ENCODE assay signal across 23 cellular contexts in genomic region chr16:76474048-76474447, GRCh38.
"Had no signal": no experiment of that assay in that cellular context is flagged by ENCODE, and none has a peak within 500 bp of the region (broad histone marks: within the 10 kb centered on the region; RNA-seq: fewer than 3 reads in every experiment).

No MANE protein-coding gene starts in this region.

- ATAC-seq: left colon; left ventricle myocardium superior; stimulated activated naive B cell treated with anti-CD40 and anti-IgM and Interleukin-4, amounts not matched to agents 10 μg/mL and 1 μg/mL and 100 μg/mL, for 72 hours; stimulated activated naive CD8-positive, alpha-beta T cell treated with anti-CD3 and anti-CD28 coated beads, Interleukin-15, amount 100 ng/mL, for 72 hours had no signal

- H3K27ac Mint-ChIP-seq: dendritic cell treated with granulocyte-macrophage colony-stimulating factor and Interleukin-4, amounts not matched to agents 40 ng/mL and 50 ng/mL, for 4 days; immature natural killer cell; naive B cell; nephron; stimulated activated naive B cell treated with anti-CD40 and anti-IgM and Interleukin-4, amounts not matched to agents 10 μg/mL and 1 μg/mL and 100 μg/mL, for 72 hours; stimulated activated naive CD8-positive, alpha-beta T cell treated with anti-CD3 and anti-CD28 coated beads, Interleukin-15, amount 100 ng/mL, for 72 hours had no signal

- H3K36me3 Mint-ChIP-seq: immature natural killer cell; naive B cell; stimulated activated naive B cell treated with anti-CD40 and anti-IgM and Interleukin-4, amounts not matched to agents 10 μg/mL and 1 μg/mL and 100 μg/mL, for 72 hours had no signal

- DNase-seq: cerebellar nuclear complex; foreskin melanocyte; head of caudate nucleus; immature natural killer cell; kidney; left colon; left ventricle myocardium superior; mesenchymal stem cell; naive B cell; sigmoid colon; stimulated activated CD4-positive, alpha-beta T cell treated with anti-CD3 and anti-CD28 coated beads, Interleukin-2, amount 100 ng/mL, for 24 hours; stimulated activated CD4-positive, alpha-beta T cell treated with anti-CD3 and anti-CD28 coated beads, Interleukin-4, amount 100 ng/mL, for 4 hours; stimulated activated naive B cell treated with anti-CD40 and anti-IgM and Interleukin-4, amounts not matched to agents 10 μg/mL and 1 μg/mL and 100 μg/mL, for 72 hours; stimulated activated naive CD8-positive, alpha-beta T cell treated with anti-CD3 and anti-CD28 coated beads, Interleukin-15, amount 100 ng/mL, for 72 hours; testis had no signal

- H3K27ac ChIP-seq: hepatocyte, neutrophil, right atrium auricular region, sigmoid colon, skin epidermis, testis, tibial nerve had no signal

- H3K27me3 Mint-ChIP-seq: dendritic cell treated with granulocyte-macrophage colony-stimulating factor and Interleukin-4, amounts not matched to agents 40 ng/mL and 50 ng/mL, for 4 days; naive B cell; stimulated activated naive B cell treated with anti-CD40 and anti-IgM and Interleukin-4, amounts not matched to agents 10 μg/mL and 1 μg/mL and 100 μg/mL, for 72 hours; stimulated activated naive CD8-positive, alpha-beta T cell treated with anti-CD3 and anti-CD28 coated beads, Interleukin-15, amount 100 ng/mL, for 72 hours had no signal

- H3K4me1 Mint-ChIP-seq: immature natural killer cell; naive B cell; nephron; stimulated activated naive B cell treated with anti-CD40 and anti-IgM and Interleukin-4, amounts not matched to agents 10 μg/mL and 1 μg/mL and 100 μg/mL, for 72 hours; stimulated activated naive CD8-positive, alpha-beta T cell treated with anti-CD3 and anti-CD28 coated beads, Interleukin-15, amount 100 ng/mL, for 72 hours had no signal

- H3K27me3 ChIP-seq: hepatocyte, neutrophil, right atrium auricular region, sigmoid colon, testis, tibial nerve had no signal

- H3K4me1 ChIP-seq: right atrium auricular region, sigmoid colon, testis had no signal

- H3K4me3 Mint-ChIP-seq: dendritic cell treated with granulocyte-macrophage colony-stimulating factor and Interleukin-4, amounts not matched to agents 40 ng/mL and 50 ng/mL, for 4 days; immature natural killer cell; naive B cell; nephron; stimulated activated naive B cell treated with anti-CD40 and anti-IgM and Interleukin-4, amounts not matched to agents 10 μg/mL and 1 μg/mL and 100 μg/mL, for 72 hours; stimulated activated naive CD8-positive, alpha-beta T cell treated with anti-CD3 and anti-CD28 coated beads, Interleukin-15, amount 100 ng/mL, for 72 hours had no signal

- H3K4me3 ChIP-seq: hepatocyte, lung, right atrium auricular region, sigmoid colon, skin epidermis, testis, tibial nerve had no signal

- H3K9me3 Mint-ChIP-seq: nephron had no signal

- H3K9me3 ChIP-seq: neutrophil, sigmoid colon, testis, tibial nerve had no signal

- H3K36me3 ChIP-seq: neutrophil, right atrium auricular region, sigmoid colon, tibial nerve had no signal
